In the genomic region with DNA sequence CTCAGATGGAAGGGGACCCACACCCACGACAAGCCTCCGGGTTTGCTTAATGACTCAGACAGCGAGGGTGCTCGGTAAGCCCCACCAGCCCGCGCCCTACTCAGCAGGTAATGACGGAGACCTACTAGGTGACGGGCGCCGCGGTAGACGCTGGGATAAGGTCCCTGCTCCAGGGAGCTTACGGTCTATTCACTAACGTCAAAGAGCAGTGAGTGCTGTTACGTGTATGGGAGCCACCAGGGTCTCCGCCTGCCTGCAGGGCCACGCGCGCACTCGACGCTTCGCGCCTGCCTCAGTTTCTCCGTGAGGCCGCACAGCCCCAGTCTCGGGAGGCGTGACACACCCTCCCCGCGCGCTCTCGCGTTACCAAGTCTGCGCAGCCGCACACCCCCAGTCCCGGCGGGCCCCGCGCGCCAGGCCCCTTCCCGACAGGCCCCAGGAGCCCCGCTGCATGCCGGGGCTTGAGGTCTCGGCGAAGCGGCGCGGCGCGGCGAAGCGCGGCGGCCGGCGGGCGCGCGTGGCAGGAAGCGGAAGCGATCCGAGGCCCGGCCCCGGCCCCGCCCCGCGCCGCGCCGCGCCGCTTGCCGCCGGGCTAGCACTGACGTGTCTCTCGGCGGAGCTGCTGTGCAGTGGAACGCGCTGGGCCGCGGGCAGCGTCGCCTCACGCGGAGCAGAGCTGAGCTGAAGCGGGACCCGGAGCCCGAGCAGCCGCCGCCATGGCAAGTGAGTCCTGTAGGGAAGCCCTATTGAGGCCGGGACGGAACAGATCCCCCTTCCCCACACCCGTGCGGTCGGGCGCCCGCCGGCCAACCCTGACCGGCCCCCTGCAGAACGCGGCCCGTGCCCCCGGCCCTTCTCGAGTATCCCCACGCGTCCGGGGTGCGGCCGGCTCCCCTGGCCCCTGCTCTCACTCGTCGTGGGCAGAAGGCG, we compare ENCODE assay signal across 8 cellular contexts. TPM values are rescaled to one million over a fixed set of nuclear protein-coding genes. Genes with fewer than 3 reads are reported as not detected.
DNase-seq lines count a peak whose midpoint lies in the region; ATAC-seq lines count a peak whose summit lies in the region.

A gene (plus strand): TSS at position 601 of the 930 bp plus-strand sequence. CDS start 116 bp downstream, at position 717.

- POLR2A ChIA-PET in CD8-positive, alpha-beta memory T cell (lab: Charles Lee) = interaction anchor here (0.6 to 0.9 kb wide), 2 partner anchors 23 to 1776 kb away, joined by 3 read pairs; no protein-coding TSS in a partner anchor

- ATAC-seq in GM19468 (IDR thresholded peaks at IDR 0.05; ENCODE audit: extremely low read depth, unreplicated experiment) = peak; percentile 89

- CTCF ChIA-PET in CD8-positive, alpha-beta memory T cell (lab: Charles Lee) = interaction anchor here (0.8 to 1.7 kb wide), 6 partner anchors 13 to 477 kb away, joined by 3 to 5 read pairs (median 3); no protein-coding TSS in a partner anchor

- H3K27me3 ChIP-seq in CD8-positive, alpha-beta memory T cell (ENCODE audit: insufficient read depth, low read length, poor library complexity, severe bottlenecking) = no peaks in the 10 kb centered on the region

- peaks cover 22% of the 10 kb centered on the region for H3K36me3 ChIP-seq in CD8-positive, alpha-beta memory T cell (ENCODE audit: insufficient read depth, low read length)

- H3K4me3 Mint-ChIP-seq in CD8-positive, alpha-beta memory T cell = peak within 1 kb of the TSS; percentile 87 to 100 (median 98)

- H3K27ac ChIP-seq in CD8-positive, alpha-beta memory T cell (ENCODE audit: low read depth, low read length) = peak within 1 kb of the TSS; percentile 89

- H3K27ac Mint-ChIP-seq in CD8-positive, alpha-beta memory T cell = peak within 1 kb of the TSS; percentile 94 to 100 (median 99)

- peaks cover 0 to 1% of the 10 kb centered on the region in 2 donors for H3K27me3 Mint-ChIP-seq in CD8-positive, alpha-beta memory T cell

- no peaks in the 10 kb centered on the region for H3K9me3 Mint-ChIP-seq in CD8-positive, alpha-beta memory T cell

- H3K4me1 ChIP-seq in CD8-positive, alpha-beta memory T cell (ENCODE audit: insufficient read depth, low read length) = peaks cover 38% of the 10 kb centered on the region

- H3K9me3 ChIP-seq in CD8-positive, alpha-beta memory T cell (ENCODE audit: low read length) = no peaks in the 10 kb centered on the region

- DNase-seq in CD8-positive, alpha-beta memory T cell = peak; percentile 93 to 96 (median 94)
- DNase-seq in HS-5 (ENCODE audit: low read depth) (peak; percentile 61), NK-92 (lab: John Stamatoyannopoulos, UW; ENCODE audit: unreplicated experiment) (peak; percentile 74), lung microvascular endothelial cell (ENCODE audit: low read depth in 2 of 2) (peak; percentile 96 to 97)
- DNase-seq in activated CD8-positive, alpha-beta memory T cell treated with anti-CD3 and anti-CD28 coated beads for 1 hour (ENCODE audit: extremely low read depth in 1 of 2, low read depth in 1 of 2) = peak; percentile 80 to 94
- DNase-seq in effector CD4-positive, alpha-beta T cell = peak; percentile 94
- DNase-seq in stimulated activated CD4-positive, alpha-beta T cell treated with anti-CD3 and anti-CD28 coated beads, TNF-alpha, amount 100 ng/mL, for 4 hours (ENCODE audit: low read depth in 3 of 3) = peak; percentile 90 to 93 (median 92)

- H3K36me3 Mint-ChIP-seq in CD8-positive, alpha-beta memory T cell = peaks cover 0 to 38% (median 15%) of the 10 kb centered on the region in 3 donors

- H3K4me1 Mint-ChIP-seq in CD8-positive, alpha-beta memory T cell = peaks cover 42 to 50% (median 42%) of the 10 kb centered on the region in 3 donors

- peak within 1 kb of the TSS; percentile 81 for H3K4me3 ChIP-seq in CD8-positive, alpha-beta memory T cell (ENCODE audit: low read length)

RNA-seq across cellular contexts. Expression of the gene that starts here (rescaled TPM):
- 100 to 1,000 TPM; 200 to 208 TPM for total RNA-seq in CD8-positive, alpha-beta memory T cell
- polyA plus RNA-seq in CD8-positive, alpha-beta memory T cell = 176 TPM
- 166 and 203 TPM in 2 replicates for total RNA-seq in lung microvascular endothelial cell

Comparison
In these comparisons a context has a peak if more than half of its experiments do, and no peak if none do; other contexts are left out.
1. Peak in every context shown above with its lines: DNase-seq, ATAC-seq, H3K4me3 ChIP-seq and H3K27ac ChIP-seq.